ENCODE assay signal across 29 cellular contexts in genomic region chr4:171601091-171601490, GRCh38.
"Had no signal": no experiment of that assay in that cellular context is flagged by ENCODE, and none has a peak within 500 bp of the region (broad histone marks: within the 10 kb centered on the region; RNA-seq: fewer than 3 reads in every experiment).

No MANE protein-coding gene starts in this region.

- H3K4me3 ChIP-seq: left lung, lower lobe of right lung, pancreas, prostate gland, skin epidermis, stomach, testis, thyroid gland, transverse colon, upper lobe of left lung, vagina had no signal

- H3K36me3 ChIP-seq: left lung, lower lobe of right lung, pancreas, prostate gland, stomach, thyroid gland, transverse colon, upper lobe of left lung, vagina had no signal

- ATAC-seq: left cardiac atrium; left lung; lower lobe of right lung; naive thymus-derived CD8-positive, alpha-beta T cell; pancreas; right cardiac atrium; sciatic nerve; stimulated activated naive B cell treated with anti-CD40 and anti-IgM and Interleukin-4, amounts not matched to agents 10 μg/mL and 1 μg/mL and 100 μg/mL, for 72 hours; stimulated activated naive CD8-positive, alpha-beta T cell treated with anti-CD3 and anti-CD28 coated beads, Interleukin-15, Interleukin-2, amounts not matched to agents 100 U/mL and 50 U/mL, for 24 hours had no signal

- H3K27me3 ChIP-seq: left lung, pancreas, stomach, testis, thyroid gland, transverse colon, upper lobe of left lung, vagina had no signal

- DNase-seq: hypothalamus; immature natural killer cell; kidney; left cardiac atrium; left lung; lower lobe of right lung; mammary epithelial cell; mesenchymal stem cell; naive thymus-derived CD8-positive, alpha-beta T cell; nucleus accumbens; pancreas; posterior cingulate gyrus; right cardiac atrium; stimulated activated CD4-positive, alpha-beta T cell treated with anti-CD3 and anti-CD28 coated beads, Interleukin-12 subunit alpha, Interleukin-12 subunit beta, amount 100 ng/mL, for 4 hours; stimulated activated CD4-positive, alpha-beta T cell treated with anti-CD3 and anti-CD28 coated beads, Interleukin-15, amount 100 ng/mL, for 24 hours; stimulated activated CD4-positive, alpha-beta T cell treated with anti-CD3 and anti-CD28 coated beads, Interleukin-2, amount 100 ng/mL, for 24 hours; stimulated activated CD4-positive, alpha-beta T cell treated with anti-CD3 and anti-CD28 coated beads, Interleukin-4, amount 100 ng/mL, for 1 hour; stimulated activated naive B cell treated with anti-CD40 and anti-IgM and Interleukin-4, amounts not matched to agents 10 μg/mL and 1 μg/mL and 100 μg/mL, for 72 hours; stimulated activated naive CD8-positive, alpha-beta T cell treated with anti-CD3 and anti-CD28 coated beads, Interleukin-15, Interleukin-2, amounts not matched to agents 100 U/mL and 50 U/mL, for 24 hours; stomach; testis; thyroid gland; transverse colon; upper lobe of left lung had no signal

- FAIRE-seq: islet of Langerhans, kidney, pancreas had no signal

- H3K9me3 ChIP-seq: left lung, lower lobe of right lung, pancreas, prostate gland, stomach, testis, thyroid gland, transverse colon, upper lobe of left lung, vagina had no signal

- H3K27ac ChIP-seq: left lung, lower lobe of right lung, pancreas, prostate gland, skin epidermis, stomach, testis, thyroid gland, transverse colon, upper lobe of left lung, vagina had no signal
